In the genomic region with DNA sequence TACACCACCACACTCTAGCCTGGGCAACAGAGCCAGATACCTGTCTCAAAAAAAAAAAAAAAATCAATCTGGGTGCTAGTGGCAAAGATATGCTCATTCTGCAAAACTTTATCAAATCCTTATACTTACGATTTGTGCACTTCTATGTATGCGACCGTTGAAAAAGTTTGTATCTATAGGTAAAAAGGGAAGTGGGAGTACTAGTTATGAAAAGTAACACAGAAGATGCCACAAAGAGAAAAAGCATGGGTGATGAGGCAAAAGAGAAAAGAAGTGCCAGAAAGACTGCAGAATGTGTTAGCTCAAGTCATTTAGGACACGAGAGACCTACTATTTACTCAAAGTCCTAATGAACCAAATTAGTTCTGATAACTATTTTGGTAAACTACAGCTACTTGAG, we compare ENCODE assay signal across 17 cellular contexts. TPM values are rescaled to one million over a fixed set of nuclear protein-coding genes. Genes with fewer than 3 reads are reported as not detected.
DNase-seq lines count a peak whose midpoint lies in the region; ATAC-seq and TF ChIP-seq lines count a peak whose summit lies in the region.
"Had no signal": no experiment of that assay in that cellular context is flagged by ENCODE, and none has a peak within 500 bp of the region (broad histone marks: within the 10 kb centered on the region; RNA-seq: fewer than 3 reads in every experiment).

No MANE protein-coding gene starts in this region.

- H3K27ac Mint-ChIP-seq in naive B cell = no peak overlapping the region
- H3K27ac Mint-ChIP-seq: activated CD4-positive, alpha-beta memory T cell treated with anti-CD3 and anti-CD28 coated beads, Interleukin-2, amount 10 ng/mL, durations not matched to agents 7 days and 5 days; activated naive CD4-positive, alpha-beta T cell treated with anti-CD3 and anti-CD28 coated beads, Interleukin-2, amount 10 ng/mL, durations not matched to agents 7 days and 5 days; GM23338; neural progenitor cell had no signal

- peak overlapping the region in 7 of 8 donors; percentile 7 to 67 (median 43) for H3K4me3 Mint-ChIP-seq in naive B cell
- H3K4me3 Mint-ChIP-seq: activated CD4-positive, alpha-beta memory T cell treated with anti-CD3 and anti-CD28 coated beads, Interleukin-2, amount 10 ng/mL, durations not matched to agents 7 days and 5 days; activated naive CD4-positive, alpha-beta T cell treated with anti-CD3 and anti-CD28 coated beads, Interleukin-2, amount 10 ng/mL, durations not matched to agents 7 days and 5 days; GM23338; neural progenitor cell had no signal

- DNase-seq in naive B cell (peak; percentile 29), SIG-M5 treated with dmso at 0.1 percent for 504 hours (lab: John Stamatoyannopoulos, UW; ENCODE audit: unreplicated experiment) (no peak), GM19240 (ENCODE audit: insufficient read length, low spot score) (no peak), RWPE1 (ENCODE audit: low spot score) (no peak)
- DNase-seq: activated CD4-positive, alpha-beta memory T cell treated with anti-CD3 and anti-CD28 coated beads, Interleukin-2, amount 10 ng/mL, durations not matched to agents 7 days and 5 days; activated naive CD4-positive, alpha-beta T cell treated with anti-CD3 and anti-CD28 coated beads, Interleukin-2, amount 10 ng/mL, durations not matched to agents 7 days and 5 days; Calu3; central memory CD4-positive, alpha-beta T cell; head of caudate nucleus; Karpas-422; left cardiac atrium had no signal

- TF ChIP-seq CTCF in RWPE1 (conservative IDR thresholded peaks at IDR 0.05; ENCODE audit: low read depth) = no peak

- H3K36me3 Mint-ChIP-seq in naive B cell = peaks cover 12 to 19% of the 10 kb centered on the region in 2 donors

- CTCF ChIA-PET in RWPE1 (lab: Yijun Ruan, JAX) = interaction anchor here (0.6 kb wide), 1 partner anchor 28 kb away, joined by 5 read pairs; no protein-coding TSS in a partner anchor

- H3K27ac ChIP-seq in RWPE1 = no peak overlapping the region
- H3K27ac ChIP-seq: neural progenitor cell, skin epidermis had no signal

- peaks cover 62 to 84% (median 75%) of the 10 kb centered on the region in 3 donors for H3K4me1 Mint-ChIP-seq in naive B cell

- POLR2A ChIA-PET in RWPE1 (lab: Yijun Ruan, JAX; ENCODE audit: low non-redundant PET) = no interaction called here

- no peaks in the 10 kb centered on the region for H3K9me3 Mint-ChIP-seq in naive B cell
- H3K9me3 Mint-ChIP-seq: activated CD4-positive, alpha-beta memory T cell treated with anti-CD3 and anti-CD28 coated beads, Interleukin-2, amount 10 ng/mL, durations not matched to agents 7 days and 5 days; activated naive CD4-positive, alpha-beta T cell treated with anti-CD3 and anti-CD28 coated beads, Interleukin-2, amount 10 ng/mL, durations not matched to agents 7 days and 5 days; GM23338; neural progenitor cell had no signal

- H3K27me3 Mint-ChIP-seq in naive B cell = no peaks in the 10 kb centered on the region
- H3K27me3 Mint-ChIP-seq: activated CD4-positive, alpha-beta memory T cell treated with anti-CD3 and anti-CD28 coated beads, Interleukin-2, amount 10 ng/mL, durations not matched to agents 7 days and 5 days; activated naive CD4-positive, alpha-beta T cell treated with anti-CD3 and anti-CD28 coated beads, Interleukin-2, amount 10 ng/mL, durations not matched to agents 7 days and 5 days had no signal

- ATAC-seq in GM18867 (IDR thresholded peaks at IDR 0.05; ENCODE audit: unreplicated experiment) (peak; percentile 44), GM21526 (IDR thresholded peaks at IDR 0.05; ENCODE audit: low FRiP score, unreplicated experiment) (peak; percentile 41), HG03378 (IDR thresholded peaks at IDR 0.05; ENCODE audit: unreplicated experiment) (peak; percentile 54), naive B cell (ENCODE audit: low read depth in 2 of 2) (peak; percentile 67 to 71)
- ATAC-seq: GM23338, left cardiac atrium had no signal

RNA-seq across cellular contexts. Expression of a gene that starts 5.9 kb away (rescaled TPM):
- polyA plus RNA-seq in naive B cell (ENCODE audit: low read depth in 6 of 6) = 1 to 10 TPM; 1.9 to 3.3 (median 2.8) TPM
